ENCODE assay signal across 16 cellular contexts in genomic region chr20:58710481-58711265, GRCh38. TPM values are rescaled to one million over a fixed set of nuclear protein-coding genes. Genes with fewer than 3 reads are reported as not detected.
A peak's percentile ranks its signal among the peaks of the same experiment; 100 is the strongest.
DNase-seq lines count a peak whose midpoint lies in the region; ATAC-seq, FAIRE-seq and TF ChIP-seq lines count a peak whose summit lies in the region.
"Had no signal": no experiment of that assay in that cellular context is flagged by ENCODE, and none has a peak within 500 bp of the region (broad histone marks: within the 10 kb centered on the region; RNA-seq: fewer than 3 reads in every experiment).

No MANE protein-coding gene starts in this region.

- no peak for ATAC-seq in GM21619 (IDR thresholded peaks at IDR 0.05; ENCODE audit: unreplicated experiment)
- ATAC-seq: GM23338; stimulated activated naive CD8-positive, alpha-beta T cell treated with anti-CD3 and anti-CD28 coated beads, Interleukin-15, amount 100 ng/mL, for 72 hours had no signal

- no peak overlapping the region for H3K9ac ChIP-seq in kidney (ENCODE audit: low read length in 2 of 2)

- no peak overlapping the region for H3K4me3 ChIP-seq in kidney (ENCODE audit: low read length in 2 of 2)
- H3K4me3 ChIP-seq in spleen, result no peak overlapping the region
- H3K4me3 ChIP-seq: esophagus squamous epithelium, GM23338 had no signal

- DNase-seq in activated effector memory CD4-positive, alpha-beta T cell treated with anti-CD3 and anti-CD28 coated beads, Interleukin-2, amount 50 U/mL, for 16 hours, result peak; percentile 47
- no peak for DNase-seq in activated effector memory CD4-positive, alpha-beta T cell treated with Interleukin-2 at 50 U/mL for 16 hours
- peak; percentile 7 for DNase-seq in activated T-helper 2 cell treated with anti-CD3 and anti-CD28 coated beads, Interferon-gamma antibody, Interleukin-2, Interleukin-4, amounts not matched to agents 10 μg/mL and 5 μg/mL and 100 μg/mL, durations not matched to agents 14 hours and 24 hours and 36 hours (ENCODE audit: low spot score)
- DNase-seq in kidney (peak; percentile 49), spleen (peak; percentile 54), cerebellum (ENCODE audit: low spot score) (no peak), T1000 (lab: John Stamatoyannopoulos, UW) (no peak)
- DNase-seq: COR-L47, esophagus squamous epithelium, KBM-7, NCI-H1417, NCI-H226, SIG-M5 had no signal

- 82 to 90% (median 86%) methylated on average over 14 to 17 of the region's 17 CpGs for WGBS in spleen, 5 donors

- H3K4me1 Mint-ChIP-seq in activated T-helper 2 cell treated with anti-CD3 and anti-CD28 coated beads, Interferon-gamma antibody, Interleukin-2, Interleukin-4, amounts not matched to agents 10 μg/mL and 5 μg/mL and 100 μg/mL, durations not matched to agents 14 hours and 24 hours and 36 hours (ENCODE audit: low read depth), result peaks cover 1% of the 10 kb centered on the region
- H3K4me1 Mint-ChIP-seq: stimulated activated naive CD8-positive, alpha-beta T cell treated with anti-CD3 and anti-CD28 coated beads, Interleukin-15, amount 100 ng/mL, for 72 hours had no signal

- H3K27me3 ChIP-seq in spleen (replicated peaks in 1 of 7), result no peaks in the 10 kb centered on the region
- H3K27me3 ChIP-seq: esophagus squamous epithelium had no signal

- H3K36me3 ChIP-seq in kidney (ENCODE audit: control insufficient read depth in 1 of 2, insufficient read depth in 2 of 2, low read length in 2 of 2) (peaks cover 0 to 3% of the 10 kb centered on the region in 2 donors), spleen (peaks cover 0 to 82% (median 14%) of the 10 kb centered on the region in 6 donors)

- H3K9me3 Mint-ChIP-seq in activated T-helper 2 cell treated with anti-CD3 and anti-CD28 coated beads, Interferon-gamma antibody, Interleukin-2, Interleukin-4, amounts not matched to agents 10 μg/mL and 5 μg/mL and 100 μg/mL, durations not matched to agents 14 hours and 24 hours and 36 hours, result no peaks in the 10 kb centered on the region
- H3K9me3 Mint-ChIP-seq: GM23338; stimulated activated naive CD8-positive, alpha-beta T cell treated with anti-CD3 and anti-CD28 coated beads, Interleukin-15, amount 100 ng/mL, for 72 hours had no signal

- intact Hi-C loops in activated T-helper 2 cell treated with anti-CD3 and anti-CD28 coated beads, Interferon-gamma antibody, Interleukin-2, Interleukin-4, amounts not matched to agents 10 μg/mL and 5 μg/mL and 100 μg/mL, durations not matched to agents 14 hours and 24 hours and 36 hours (cut with micrococcal nuclease), result no loop called here
- intact Hi-C loops in kidney (cut with DNase I) (no loop called here), spleen (cut with DNase I; ENCODE audit: low total_unique reads) (no loop called here)

- H3K9me3 ChIP-seq in kidney (ENCODE audit: control insufficient read depth in 1 of 2, low read length in 2 of 2) (no peaks in the 10 kb centered on the region), spleen (no peaks in the 10 kb centered on the region)
- H3K9me3 ChIP-seq: esophagus squamous epithelium had no signal

- H3K27me3 Mint-ChIP-seq in activated T-helper 2 cell treated with anti-CD3 and anti-CD28 coated beads, Interferon-gamma antibody, Interleukin-2, Interleukin-4, amounts not matched to agents 10 μg/mL and 5 μg/mL and 100 μg/mL, durations not matched to agents 14 hours and 24 hours and 36 hours (ENCODE audit: low read depth), result no peaks in the 10 kb centered on the region
- H3K27me3 Mint-ChIP-seq: stimulated activated naive CD8-positive, alpha-beta T cell treated with anti-CD3 and anti-CD28 coated beads, Interleukin-15, amount 100 ng/mL, for 72 hours had no signal

- no peak overlapping the region for H3K4me3 Mint-ChIP-seq in activated T-helper 2 cell treated with anti-CD3 and anti-CD28 coated beads, Interferon-gamma antibody, Interleukin-2, Interleukin-4, amounts not matched to agents 10 μg/mL and 5 μg/mL and 100 μg/mL, durations not matched to agents 14 hours and 24 hours and 36 hours (ENCODE audit: low read depth)
- H3K4me3 Mint-ChIP-seq: GM23338; stimulated activated naive CD8-positive, alpha-beta T cell treated with anti-CD3 and anti-CD28 coated beads, Interleukin-15, amount 100 ng/mL, for 72 hours had no signal

- H3K4me1 ChIP-seq in kidney (ENCODE audit: control insufficient read depth in 1 of 2, insufficient read depth in 1 of 2, low read depth in 1 of 2, low read length in 2 of 2) (no peaks in the 10 kb centered on the region), spleen (no peaks in the 10 kb centered on the region)
- H3K4me1 ChIP-seq: esophagus squamous epithelium had no signal

- TF ChIP-seq CTCF in kidney (IDR thresholded peaks at IDR 0.05; ENCODE audit: borderline replicate concordance, extremely low read depth, insufficient read depth) (no peak), spleen (IDR thresholded peaks at IDR 0.05 in 8 of 11, conservative IDR thresholded peaks at IDR 0.05 in 3 of 11) (no peak)

- no peak for TF ChIP-seq POLR2A in spleen (IDR thresholded peaks at IDR 0.05)

- H3K36me3 Mint-ChIP-seq in activated T-helper 2 cell treated with anti-CD3 and anti-CD28 coated beads, Interferon-gamma antibody, Interleukin-2, Interleukin-4, amounts not matched to agents 10 μg/mL and 5 μg/mL and 100 μg/mL, durations not matched to agents 14 hours and 24 hours and 36 hours (ENCODE audit: low read depth), result peaks cover 3% of the 10 kb centered on the region

- H3K27ac ChIP-seq in kidney (ENCODE audit: low read depth in 2 of 2, low read length in 2 of 2) (no peak overlapping the region), spleen (no peak overlapping the region)
- H3K27ac ChIP-seq: esophagus squamous epithelium had no signal

- no peak overlapping the region for H3K27ac Mint-ChIP-seq in activated T-helper 2 cell treated with anti-CD3 and anti-CD28 coated beads, Interferon-gamma antibody, Interleukin-2, Interleukin-4, amounts not matched to agents 10 μg/mL and 5 μg/mL and 100 μg/mL, durations not matched to agents 14 hours and 24 hours and 36 hours
- H3K27ac Mint-ChIP-seq: GM23338 had no signal

- FAIRE-seq in kidney (lab: Jason Lieb, UNC), result no peak

RNA-seq across cellular contexts. Expression of gene NPEPL1, which starts 18.1 kb away (rescaled TPM):
- 27.5 and 29.4 TPM in 2 replicates for total RNA-seq in activated T-helper 2 cell treated with anti-CD3 and anti-CD28 coated beads, Interferon-gamma antibody, Interleukin-2, Interleukin-4, amounts not matched to agents 10 μg/mL and 5 μg/mL and 100 μg/mL, durations not matched to agents 14 hours and 24 hours and 36 hours
- 60.2 TPM for total RNA-seq in kidney
- polyA plus RNA-seq in kidney (ENCODE audit: insufficient read depth, low read depth, low replicate concordance), result 39.7 TPM
- 10 to 100 TPM; 31.7 to 61.7 (median 56.4) TPM for total RNA-seq in spleen
- 10 to 100 TPM; 19.3 to 56.7 (median 50.6) TPM for polyA plus RNA-seq in spleen
- total RNA-seq in cerebellum, result 12.0 TPM

RNA-seq across cellular contexts. Expression of gene STX16, which starts 59.6 kb away (rescaled TPM):
- total RNA-seq in activated T-helper 2 cell treated with anti-CD3 and anti-CD28 coated beads, Interferon-gamma antibody, Interleukin-2, Interleukin-4, amounts not matched to agents 10 μg/mL and 5 μg/mL and 100 μg/mL, durations not matched to agents 14 hours and 24 hours and 36 hours, result 101 and 103 TPM in 2 replicates
- total RNA-seq in kidney, result 60.7 TPM
- 20.6 TPM for polyA plus RNA-seq in kidney (ENCODE audit: insufficient read depth, low read depth, low replicate concordance)
- total RNA-seq in spleen, result 100 to 1,000 TPM in 1 of 7 donors, 10 to 100 TPM in 6; 62.6 to 105 (median 83.6) TPM
- polyA plus RNA-seq in spleen, result 10 to 100 TPM; 34.4 to 47.3 (median 43.5) TPM
- 47.5 TPM for total RNA-seq in cerebellum

Comparison
In these comparisons a context has a peak if more than half of its experiments do, and no peak if none do; other contexts are left out.
1. DNase-seq: peak in activated effector memory CD4-positive, alpha-beta T cell treated with anti-CD3 and anti-CD28 coated beads, Interleukin-2, amount 50 U/mL, for 16 hours (single experiment), activated T-helper 2 cell treated with anti-CD3 and anti-CD28 coated beads, Interferon-gamma antibody, Interleukin-2, Interleukin-4, amounts not matched to agents 10 μg/mL and 5 μg/mL and 100 μg/mL, durations not matched to agents 14 hours and 24 hours and 36 hours (single experiment), kidney (single experiment) and spleen (single experiment); none in activated effector memory CD4-positive, alpha-beta T cell treated with Interleukin-2 at 50 U/mL for 16 hours (single experiment), cerebellum (single experiment) and T1000 (single experiment).